Comparison of ENCODE assay signal across 8 cellular contexts in genomic region chr14:102330806-102331205, GRCh38.
"Had no signal": no experiment of that assay in that cellular context is flagged by ENCODE, and none has a peak within 500 bp of the region (broad histone marks: within the 10 kb centered on the region; RNA-seq: fewer than 3 reads in every experiment).

No MANE protein-coding gene starts in this region.

- DNase-seq: IMR-90, KBM-7, KG1 had no signal

- H3K4me3 Mint-ChIP-seq: IgD-negative memory B cell had no signal

- H3K9me3 Mint-ChIP-seq: IgD-negative memory B cell had no signal

- H3K4me3 ChIP-seq: K562 had no signal

- H3K4me2 ChIP-seq: KMS-11 had no signal

- H3K9ac ChIP-seq: KMS-11 had no signal

- H3K27ac ChIP-seq: HL-60, KMS-11 had no signal

- ATAC-seq: HepG2, K562 had no signal

- H3K27me3 Mint-ChIP-seq: IgD-negative memory B cell had no signal
